In the genomic region with DNA sequence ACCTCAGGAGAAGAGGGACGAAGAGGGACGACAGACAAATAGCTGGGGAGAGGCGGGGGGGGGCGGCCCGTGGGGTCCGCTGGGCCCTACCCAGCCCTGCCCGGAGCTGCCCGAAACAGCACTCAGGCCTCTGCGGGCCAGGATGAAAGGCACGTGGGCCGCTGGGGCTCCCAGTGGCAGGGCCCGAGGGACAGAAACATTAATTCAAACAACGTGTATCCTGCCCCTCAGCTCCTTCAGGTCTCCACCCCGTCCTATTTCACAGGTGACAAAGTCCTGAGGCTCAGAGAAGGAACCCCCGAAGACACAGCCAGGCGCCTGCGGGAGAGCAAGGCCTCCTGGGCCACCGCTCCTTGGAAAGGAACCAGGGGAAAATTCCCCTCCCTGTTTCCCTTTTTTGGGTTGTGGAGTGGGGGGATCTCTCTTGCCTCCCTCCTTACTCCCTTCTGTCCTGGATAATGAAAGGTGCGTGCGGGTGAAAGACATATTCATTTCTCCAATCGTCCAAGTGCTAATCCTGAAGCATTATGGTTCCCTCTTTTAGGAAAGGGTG, we compare ENCODE assay signal across 8 cellular contexts.
DNase-seq lines count a peak whose midpoint lies in the region; ATAC-seq and TF ChIP-seq lines count a peak whose summit lies in the region.

No MANE protein-coding gene starts in this region.

- H3K9me3 Mint-ChIP-seq in activated CD8-positive, alpha-beta T cell treated with anti-CD3 and anti-CD28 coated beads for 36 hours, result no peaks in the 10 kb centered on the region

- TF ChIP-seq CTCF in A673 (conservative IDR thresholded peaks at IDR 0.05; ENCODE audit: low read depth, low read length), result no peak
- no peak for TF ChIP-seq CTCF in activated CD8-positive, alpha-beta T cell treated with anti-CD3 and anti-CD28 coated beads for 36 hours (IDR thresholded peaks at IDR 0.05)
- no peak for TF ChIP-seq CTCF in right lobe of liver (IDR thresholded peaks at IDR 0.05)

- H3K4me3 ChIP-seq in A673 (ENCODE audit: low read depth, low read length, poor library complexity, severe bottlenecking), result peak overlapping the region; percentile 20
- H3K4me3 ChIP-seq in right lobe of liver, result peak overlapping the region; percentile 46 to 56 (median 52)
- H3K4me3 ChIP-seq in urinary bladder (ENCODE audit: low read depth, low read length), result peak overlapping the region; percentile 64

- H3K36me3 ChIP-seq in A673 (ENCODE audit: insufficient read depth, low read length, poor library complexity, severe bottlenecking) (no peaks in the 10 kb centered on the region), right lobe of liver (no peaks in the 10 kb centered on the region), urinary bladder (ENCODE audit: insufficient read depth) (no peaks in the 10 kb centered on the region)

- no peak overlapping the region for H3K27ac ChIP-seq in A673 (ENCODE audit: low read depth, low read length, poor library complexity, severe bottlenecking)
- H3K27ac ChIP-seq in right lobe of liver, result no peak overlapping the region
- no peak overlapping the region for H3K27ac ChIP-seq in urinary bladder (ENCODE audit: low read depth)

- no TSS peak for BruUV-seq in A673 (replicated peaks; lab: Mats Ljungman, UMichigan)

- DNase-seq in A673 (ENCODE audit: low spot score), result no peak
- DNase-seq in activated CD8-positive, alpha-beta T cell treated with anti-CD3 and anti-CD28 coated beads for 36 hours, result no peak
- no peak for DNase-seq in right lobe of liver
- DNase-seq in amygdala (lab: John Stamatoyannopoulos, UW), result no peak
- no peak for DNase-seq in occipital lobe (lab: John Stamatoyannopoulos, UW)
- DNase-seq in cortex of kidney (lab: John Stamatoyannopoulos, UW), result no peak

- 56% methylated on average over 7 of the region's 21 CpGs for WGBS in right lobe of liver (ENCODE audit: insufficient coverage, low coverage, low lambda C conversion rate, missing lambda C conversion rate)
- 24% methylated on average over 20 of the region's 21 CpGs for WGBS in urinary bladder

- H3K36me3 Mint-ChIP-seq in activated CD8-positive, alpha-beta T cell treated with anti-CD3 and anti-CD28 coated beads for 36 hours (ENCODE audit: low read depth), result no peaks in the 10 kb centered on the region

- H3K9me3 ChIP-seq in A673 (ENCODE audit: low read depth, low read length, poor library complexity, severe bottlenecking), result no peaks in the 10 kb centered on the region
- no peaks in the 10 kb centered on the region for H3K9me3 ChIP-seq in right lobe of liver

- H3K27ac Mint-ChIP-seq in activated CD8-positive, alpha-beta T cell treated with anti-CD3 and anti-CD28 coated beads for 36 hours, result no peak overlapping the region

- POLR2A ChIA-PET in A673 (lab: Charles Lee; ENCODE audit: low non-redundant PET), result interaction anchor here (0.7 kb wide), 1 partner anchor 21 kb away, joined by 11 read pairs; no protein-coding TSS in a partner anchor
- POLR2A ChIA-PET in activated CD8-positive, alpha-beta T cell treated with anti-CD3 and anti-CD28 coated beads for 36 hours (lab: Charles Lee), result no interaction called here

- H3K4me1 Mint-ChIP-seq in activated CD8-positive, alpha-beta T cell treated with anti-CD3 and anti-CD28 coated beads for 36 hours (ENCODE audit: low read depth), result peaks cover 7% of the 10 kb centered on the region

- H3K4me3 Mint-ChIP-seq in activated CD8-positive, alpha-beta T cell treated with anti-CD3 and anti-CD28 coated beads for 36 hours, result peak overlapping the region; percentile 72

- TF ChIP-seq POLR2A in right lobe of liver (IDR thresholded peaks at IDR 0.05), result no peak

- peaks cover 15% of the 10 kb centered on the region for H3K27me3 Mint-ChIP-seq in activated CD8-positive, alpha-beta T cell treated with anti-CD3 and anti-CD28 coated beads for 36 hours

- ATAC-seq in GM21367 (IDR thresholded peaks at IDR 0.05; ENCODE audit: unreplicated experiment), result peak; percentile 12
- peak; percentile 42 for ATAC-seq in activated CD8-positive, alpha-beta T cell treated with anti-CD3 and anti-CD28 coated beads for 36 hours
- ATAC-seq in right lobe of liver, result peak; percentile 38 to 51 (median 46)

- peaks cover 75% of the 10 kb centered on the region for H3K27me3 ChIP-seq in A673 (replicated peaks; ENCODE audit: insufficient read depth, low read depth, low read length, poor library complexity)
- H3K27me3 ChIP-seq in right lobe of liver, result peaks cover 4 to 13% of the 10 kb centered on the region in 2 donors

- no peaks in the 10 kb centered on the region for H3K4me1 ChIP-seq in A673 (ENCODE audit: insufficient read depth, low read length, poor library complexity, severe bottlenecking)
- H3K4me1 ChIP-seq in right lobe of liver, result peaks cover 0 to 11% (median under 1%) of the 10 kb centered on the region in 4 donors
- no peaks in the 10 kb centered on the region for H3K4me1 ChIP-seq in urinary bladder (ENCODE audit: insufficient read depth)

- CTCF ChIA-PET in A673 (lab: Charles Lee), result no interaction called here
- CTCF ChIA-PET in activated CD8-positive, alpha-beta T cell treated with anti-CD3 and anti-CD28 coated beads for 36 hours (lab: Charles Lee), result interaction anchor here (0.7 kb wide), 1 partner anchor 13 kb away, joined by 3 read pairs; no protein-coding TSS in a partner anchor

- intact Hi-C loops in A673 (cut with micrococcal nuclease; ENCODE audit: unreplicated experiment) (no loop called here), right lobe of liver (cut with DNase I) (no loop called here)
- intact Hi-C loops in activated CD8-positive, alpha-beta T cell treated with anti-CD3 and anti-CD28 coated beads for 36 hours (cut with micrococcal nuclease), result no loop called here
